Comparison of ENCODE assay signal across 13 cellular contexts in the genomic region with DNA sequence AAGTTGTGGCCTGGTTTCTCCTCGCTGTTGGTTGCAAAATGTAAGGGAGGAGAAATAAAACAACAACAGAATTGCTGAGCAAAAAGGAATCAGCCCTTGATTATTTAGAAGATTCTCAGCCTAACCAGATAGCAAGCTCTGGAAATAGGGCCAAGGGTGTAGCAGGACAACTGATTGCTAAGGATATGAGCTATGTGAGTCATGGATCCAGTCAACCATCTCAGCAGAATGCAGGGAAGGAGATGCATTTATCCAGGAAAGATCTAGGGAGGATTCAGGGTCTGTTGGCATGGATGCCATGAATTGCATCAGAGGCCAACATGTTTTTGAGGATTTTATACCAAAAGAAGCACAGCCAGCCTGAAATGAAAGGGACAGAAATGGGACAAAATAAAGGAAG.
DNase-seq lines count a peak whose midpoint lies in the region; ATAC-seq lines count a peak whose summit lies in the region.
"Had no signal": no experiment of that assay in that cellular context is flagged by ENCODE, and none has a peak within 500 bp of the region (broad histone marks: within the 10 kb centered on the region; RNA-seq: fewer than 3 reads in every experiment).

No MANE protein-coding gene starts in this region.

- ATAC-seq in GM18517 (IDR thresholded peaks at IDR 0.05; ENCODE audit: unreplicated experiment): no peak
- no peak for ATAC-seq in HG02938 (IDR thresholded peaks at IDR 0.05; ENCODE audit: unreplicated experiment)
- ATAC-seq: HCT116 had no signal

- DNase-seq in EH (ENCODE audit: low read depth) (peak; percentile 1), amniotic epithelial cell (ENCODE audit: low read depth) (peak; percentile 0), glomerular visceral epithelial cell (ENCODE audit: extremely low spot score) (peak; percentile 17), GM19240 (ENCODE audit: insufficient read length, low spot score) (no peak)
- DNase-seq in activated effector memory CD4-positive, alpha-beta T cell treated with anti-CD3 and anti-CD28 coated beads, Interleukin-2, amount 50 U/mL, for 16 hours: no peak
- DNase-seq: C1 segment of cervical spinal cord; CD4-positive, alpha-beta T cell; DMS153; DMS79 treated with DMSO at 0.1 percent for 48 hours; GDM1 had no signal

Comparison
In these comparisons a context has a peak if more than half of its experiments do, and no peak if none do; other contexts are left out.
1. DNase-seq: peak in EH (single experiment), amniotic epithelial cell (single experiment) and glomerular visceral epithelial cell (single experiment); none in activated effector memory CD4-positive, alpha-beta T cell treated with anti-CD3 and anti-CD28 coated beads, Interleukin-2, amount 50 U/mL, for 16 hours (single experiment) and GM19240 (single experiment).